22 cellular contexts compared by ENCODE assay signal in genomic region chr5:139772927-139773690, GRCh38. TPM values are rescaled to one million over a fixed set of nuclear protein-coding genes. Genes with fewer than 3 reads are reported as not detected.
"Had no signal": no experiment of that assay in that cellular context is flagged by ENCODE, and none has a peak within 500 bp of the region (broad histone marks: within the 10 kb centered on the region; RNA-seq: fewer than 3 reads in every experiment).

No MANE protein-coding gene starts in this region.

- H3K27me3 ChIP-seq: SJSA1 had no signal

- H3K4me2 ChIP-seq: KMS-11 had no signal

- H3K36me3 ChIP-seq: SJSA1 had no signal

- H3K27ac ChIP-seq: KMS-11, SJSA1, SK-N-MC had no signal

- H3K9ac ChIP-seq: KMS-11 had no signal

- H3K9me3 ChIP-seq: SJSA1 had no signal

- H3K4me3 ChIP-seq: SJSA1, SK-N-MC had no signal

- DNase-seq: Kasumi-1, MM.1S, NCI-H1048, NCI-H1105, NCI-H1417, NCI-H1436 treated with DMSO at 0.1 percent for 48 hours, NCI-H1694, NCI-H187 treated with DMSO at 0.1 percent for 48 hours, NCI-H2081, NCI-H2107, NCI-H2227 treated with DMSO at 0.1 percent for 48 hours, NCI-H510A, NCI-H524 treated with DMSO at 0.1 percent for 48 hours, NCI-H69, NCI-H774, Right ventricle myocardium superior, RPMI8226, SIG-M5 had no signal

RNA-seq across cellular contexts. Expression of gene PSD2, which starts 22.5 kb away (rescaled TPM):
- total RNA-seq: Right ventricle myocardium superior; T-helper 1 cell treated with Interleukin-12 subunit alpha and Interleukin-12 subunit beta and Interleukin-4 antibody, amounts not matched to agents 30 ng/mL and 1 ng/mL, for 36 hours had no signal
